Comparison of ENCODE assay signal across 1 cellular context in the genomic region with DNA sequence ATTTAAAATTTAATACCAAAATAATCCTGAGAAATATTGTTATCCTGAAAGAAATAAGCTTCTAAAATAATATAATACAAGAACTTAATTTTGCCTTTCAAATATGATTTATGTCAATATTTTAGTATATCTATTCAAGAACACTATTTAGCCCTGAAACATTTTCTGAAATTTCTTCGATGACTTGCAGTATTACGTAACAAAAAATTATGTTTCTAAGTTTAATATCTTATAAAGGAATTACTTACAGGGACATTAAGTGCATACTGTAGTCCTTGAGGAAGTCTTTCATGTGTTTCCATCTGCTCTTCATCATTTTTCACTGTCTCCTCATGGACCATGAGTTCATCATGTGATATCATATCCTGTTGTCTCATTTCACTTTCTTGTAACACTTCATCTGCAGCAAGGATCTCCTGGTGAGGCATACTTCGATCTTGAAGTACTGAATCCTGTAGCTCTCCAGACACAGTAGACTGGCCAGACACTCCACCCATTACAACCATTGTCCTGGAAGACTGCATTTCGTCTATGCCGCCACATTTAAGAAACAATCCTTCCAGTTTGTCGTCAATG.
TF ChIP-seq lines count a peak whose summit lies in the region.

No MANE protein-coding gene starts in this region.

TF ChIP-seq in K562, 482 proteins besides CTCF, POLR2A, EP300 and RAD21 (continued from another document):
- TF ChIP-seq CUX1 (CRISPR knock-in tag; IDR thresholded peaks at IDR 0.05) (no peak), GTF2A2 (tag; IDR thresholded peaks at IDR 0.05) (no peak), HEY1 (CRISPR knock-in tag; IDR thresholded peaks at IDR 0.05; ENCODE audit: borderline replicate concordance) (no peak), NCOA2 (IDR thresholded peaks at IDR 0.05; ENCODE audit: partially characterized antibody in 2 of 2) (no peak), ZNF764 (CRISPR knock-in tag; IDR thresholded peaks at IDR 0.05; ENCODE audit: low read depth) (no peak), ZNF143 (CRISPR knock-in tag; IDR thresholded peaks at IDR 0.05) (no peak), TCF7L2 (IDR thresholded peaks at IDR 0.05; ENCODE audit: low read depth, low read length) (no peak), CHD2 (IDR thresholded peaks at IDR 0.05; ENCODE audit: low read depth, low read length) (no peak), EZH2 (IDR thresholded peaks at IDR 0.05; ENCODE audit: borderline replicate concordance, low read depth, low read length) (no peak), HNRNPL (IDR thresholded peaks at IDR 0.05; ENCODE audit: low read depth, low read length) (no peak), XRCC4 (IDR thresholded peaks at IDR 0.05; ENCODE audit: extremely low read depth, insufficient read depth, insufficient read length) (no peak)
- TF ChIP-seq, protein P1, sequence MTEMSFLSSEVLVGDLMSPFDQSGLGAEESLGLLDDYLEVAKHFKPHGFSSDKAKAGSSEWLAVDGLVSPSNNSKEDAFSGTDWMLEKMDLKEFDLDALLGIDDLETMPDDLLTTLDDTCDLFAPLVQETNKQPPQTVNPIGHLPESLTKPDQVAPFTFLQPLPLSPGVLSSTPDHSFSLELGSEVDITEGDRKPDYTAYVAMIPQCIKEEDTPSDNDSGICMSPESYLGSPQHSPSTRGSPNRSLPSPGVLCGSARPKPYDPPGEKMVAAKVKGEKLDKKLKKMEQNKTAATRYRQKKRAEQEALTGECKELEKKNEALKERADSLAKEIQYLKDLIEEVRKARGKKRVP (CRISPR knock-in tag; IDR thresholded peaks at IDR 0.05) = no peak
